ENCODE assay signal across 2 cellular contexts in genomic region chr12:118061876-118062791, GRCh38.
TF ChIP-seq lines count a peak whose summit lies in the region.

No MANE protein-coding gene starts in this region.

TF ChIP-seq in HEK293, 187 proteins besides CTCF, POLR2A, EP300 and RAD21 (continued from another document):
- peak; percentile 37; the same call in 1 of the 2 replicates for TF ChIP-seq PRDM1 (tag by site-specific recombination; IDR thresholded peaks at IDR 0.05)
TF ChIP-seq in HEK293: peak in this region for 2.

TF ChIP-seq in SK-N-SH, 30 proteins besides CTCF, POLR2A, EP300 and RAD21 (continued from another document):
- TF ChIP-seq TEAD4 (IDR thresholded peaks at IDR 0.05; ENCODE audit: borderline replicate concordance, insufficient read depth): no peak
- peak; percentile 71 for TF ChIP-seq POLR2AphosphoS5 (IDR thresholded peaks at IDR 0.05; ENCODE audit: low read depth, low read length)
- TF ChIP-seq GABPA (IDR thresholded peaks at IDR 0.05; ENCODE audit: low read depth): peak; percentile 20; the same call in 1 of the 2 replicates
- TF ChIP-seq FOXM1 (IDR thresholded peaks at IDR 0.05; ENCODE audit: low read depth): no peak
- no peak for TF ChIP-seq ZBTB33 (IDR thresholded peaks at IDR 0.05; ENCODE audit: borderline replicate concordance, low read depth)
- peak; percentile 21; the same call in 1 of the 2 replicates for TF ChIP-seq PBX3 (IDR thresholded peaks at IDR 0.05)
- TF ChIP-seq RFX5 (IDR thresholded peaks at IDR 0.05; ENCODE audit: low read length): no peak
- 0 out of 2 replicates have a peak, but pooled peaks have one; percentile 35 for TF ChIP-seq TAF1 (IDR thresholded peaks at IDR 0.05; ENCODE audit: borderline replicate concordance, low read depth, low read length)
- no peak for TF ChIP-seq ELF1 (IDR thresholded peaks at IDR 0.05)
- TF ChIP-seq SIN3A (IDR thresholded peaks at IDR 0.05; ENCODE audit: borderline replicate concordance, low read depth, low read length): peak; percentile 39; the same call in 1 of the 2 replicates
- TF ChIP-seq USF1 (IDR thresholded peaks at IDR 0.05; ENCODE audit: borderline replicate concordance, low read depth): no peak
- TF ChIP-seq TCF12 (IDR thresholded peaks at IDR 0.05): no peak
- TF ChIP-seq MAX (IDR thresholded peaks at IDR 0.05; ENCODE audit: low read depth): peak; percentile 68
